In the genomic region with DNA sequence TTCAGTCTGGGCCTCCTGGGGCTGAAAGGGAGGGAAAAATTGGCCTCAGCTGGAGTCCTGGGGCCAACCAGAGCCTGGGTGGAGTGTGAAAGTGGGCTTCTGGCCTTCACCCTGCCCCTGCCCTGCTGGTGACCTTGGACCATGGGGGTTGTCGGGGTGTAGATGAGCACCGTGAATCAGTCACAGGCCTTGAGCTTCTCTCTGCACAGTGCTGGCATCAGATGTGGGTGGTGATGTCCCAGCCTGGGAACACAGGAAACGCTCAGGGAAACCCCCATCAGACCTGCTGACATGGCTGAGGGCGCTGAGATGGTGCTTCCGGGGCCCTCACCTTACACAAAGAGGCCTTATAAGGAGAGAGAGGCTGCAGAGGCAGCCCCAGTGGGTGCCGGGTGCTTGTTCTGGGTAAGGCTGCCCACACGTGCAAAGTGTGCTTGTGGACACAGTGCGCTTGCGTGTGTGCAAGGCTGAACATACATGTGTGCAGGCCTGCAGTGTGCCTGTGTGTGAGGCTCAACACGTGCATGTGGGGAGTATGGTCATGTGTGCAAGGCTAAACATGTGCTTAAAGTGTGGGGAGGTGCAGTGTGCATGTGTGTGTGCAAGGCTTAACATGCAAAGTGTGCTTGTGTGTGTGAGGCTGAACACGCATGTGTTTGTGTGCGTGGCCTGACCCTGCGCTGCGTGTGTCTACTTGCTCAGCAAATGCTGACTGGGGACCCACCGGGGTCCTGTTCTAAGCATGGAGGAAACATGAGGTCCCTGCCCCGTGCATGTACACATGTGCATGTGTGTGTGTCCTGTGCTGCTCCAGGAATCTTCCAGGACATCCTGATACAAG, we compare ENCODE assay signal across 9 cellular contexts. TPM values are rescaled to one million over a fixed set of nuclear protein-coding genes. Genes with fewer than 3 reads are reported as not detected.
DNase-seq lines count a peak whose midpoint lies in the region; ATAC-seq, FAIRE-seq and TF ChIP-seq lines count a peak whose summit lies in the region.
"Had no signal": no experiment of that assay in that cellular context is flagged by ENCODE, and none has a peak within 500 bp of the region (broad histone marks: within the 10 kb centered on the region; RNA-seq: fewer than 3 reads in every experiment).

No MANE protein-coding gene starts in this region.

- POLR2A ChIA-PET in HepG2 (lab: Yijun Ruan, JAX), result interaction anchor here (0.5 to 2.3 kb wide), 5 partner anchors 9 to 92 kb away, joined by 3 to 9 read pairs (median 4); a partner anchor contains a TSS

- FAIRE-seq in HepG2 (lab: Jason Lieb, UNC) (no peak), frontal cortex (lab: Jason Lieb, UNC) (no peak)

- H3K4me3 Mint-ChIP-seq in activated naive CD4-positive, alpha-beta T cell treated with anti-CD3 and anti-CD28 coated beads, Interleukin-2, amount 10 ng/mL, durations not matched to agents 7 days and 5 days, result peak overlapping the region; percentile 74

- peak in 1 of 2 experiments; percentile 46; a peak in 2 of 4 replicates for TF ChIP-seq EP300 in HepG2 (IDR thresholded peaks at IDR 0.05; ENCODE audit: low read depth in 2 of 2, low read length in 2 of 2)
- TF ChIP-seq EP300 in HepG2 (CRISPR knock-in tag; IDR thresholded peaks at IDR 0.05; ENCODE audit: borderline replicate concordance), result no peak

- TF ChIP-seq CTCF in OCI-LY3 (IDR thresholded peaks at IDR 0.05; ENCODE audit: low read depth, low read length) (no peak), HepG2 (CRISPR knock-in tag; IDR thresholded peaks at IDR 0.05) (no peak)

- no peaks in the 10 kb centered on the region for H3K9me3 Mint-ChIP-seq in activated naive CD4-positive, alpha-beta T cell treated with anti-CD3 and anti-CD28 coated beads, Interleukin-2, amount 10 ng/mL, durations not matched to agents 7 days and 5 days

- in situ Hi-C loops in HepG2 (cut with HindIII; ENCODE audit: extremely low pct_ligation_motif_present, low pct_unique_long_range_greater_than_20kb), result no loop called here

- no TSS peak for BruUV-seq in HepG2 (replicated peaks; lab: Mats Ljungman, UMichigan)

- intact Hi-C loops in HepG2 (cut with micrococcal nuclease; ENCODE audit: unreplicated experiment), result no loop called here

- DNase-seq in GF-D8 (lab: John Stamatoyannopoulos, UW) (peak; percentile 12), HepG2 (ENCODE audit: low spot score) (peak; percentile 72), frontal cortex (ENCODE audit: low spot score in 2 of 2) (no peak), NCI-H1930 (lab: John Stamatoyannopoulos, UW) (no peak)
- peak; percentile 95 for DNase-seq in activated naive CD4-positive, alpha-beta T cell treated with anti-CD3 and anti-CD28 coated beads, Interleukin-2, amount 10 ng/mL, durations not matched to agents 7 days and 5 days
- peak; percentile 89 for DNase-seq in stimulated activated CD8-positive, alpha-beta memory T cell treated with anti-CD3 and anti-CD28 coated beads, Interleukin-4, amount 100 ng/mL, for 48 hours

- H3K4me1 ChIP-seq in OCI-LY3 (ENCODE audit: low read length) (peaks cover 64% of the 10 kb centered on the region), HepG2 (ENCODE audit: insufficient read depth, low read length) (peaks cover 44% of the 10 kb centered on the region)

- TF ChIP-seq RAD21 in HepG2 (CRISPR knock-in tag; IDR thresholded peaks at IDR 0.05), result no peak

- H3K79me2 ChIP-seq in OCI-LY3 (ENCODE audit: low read length) (peaks cover 84% of the 10 kb centered on the region), HepG2 (ENCODE audit: insufficient read depth, low read length) (peaks cover 25% of the 10 kb centered on the region)

- H3K27ac ChIP-seq in OCI-LY3 (ENCODE audit: low read length) (peak overlapping the region; percentile 98), HepG2 (ENCODE audit: extremely low read length, insufficient read depth, low read length) (peak overlapping the region; percentile 91)

- CTCF ChIA-PET in activated naive CD4-positive, alpha-beta T cell treated with anti-CD3 and anti-CD28 coated beads, Interleukin-2, amount 10 ng/mL, durations not matched to agents 7 days and 5 days (lab: Charles Lee), result no interaction called here
- CTCF ChIA-PET in HepG2 (lab: Yijun Ruan, JAX; ENCODE audit: low intra/inter-chr PET ratio, low total read pairs), result no interaction called here

- peaks cover 31% of the 10 kb centered on the region for H3K36me3 Mint-ChIP-seq in activated naive CD4-positive, alpha-beta T cell treated with anti-CD3 and anti-CD28 coated beads, Interleukin-2, amount 10 ng/mL, durations not matched to agents 7 days and 5 days

- H3K4me2 ChIP-seq in OCI-LY3 (ENCODE audit: low read length), result peak overlapping the region; percentile 96
- peak overlapping the region; percentile 86 for H3K4me2 ChIP-seq in HepG2 (ENCODE audit: low read depth, low read length)

- no peaks in the 10 kb centered on the region for H3K27me3 ChIP-seq in OCI-LY3 (ENCODE audit: low read depth, low read length)
- no peaks in the 10 kb centered on the region for H3K27me3 ChIP-seq in HepG2 (ENCODE audit: control insufficient read depth in 1 of 2, insufficient read depth in 2 of 2, low read length in 2 of 2)

- H3K9me3 ChIP-seq in OCI-LY3 (ENCODE audit: insufficient read depth, low read length) (no peaks in the 10 kb centered on the region), HepG2 (ENCODE audit: low read length) (no peaks in the 10 kb centered on the region)

- H3K9ac ChIP-seq in OCI-LY3 (ENCODE audit: low read length) (peak overlapping the region; percentile 99), HepG2 (ENCODE audit: insufficient read depth, low read depth, low read length) (peak overlapping the region; percentile 63)

- ATAC-seq in GM21825 (IDR thresholded peaks at IDR 0.05; ENCODE audit: unreplicated experiment) (peak; percentile 74), HepG2 (peak; percentile 79)
- ATAC-seq: HCT116 had no signal

- H3K27ac Mint-ChIP-seq in activated naive CD4-positive, alpha-beta T cell treated with anti-CD3 and anti-CD28 coated beads, Interleukin-2, amount 10 ng/mL, durations not matched to agents 7 days and 5 days, result peak overlapping the region; percentile 91

- TF ChIP-seq POLR2A in HepG2 (IDR thresholded peaks at IDR 0.05; ENCODE audit: insufficient read depth in 1 of 2, low read depth in 2 of 2, low read length in 2 of 2), result peak in 1 of 2 experiments; percentile 21; a peak in 1 of 4 replicates

- no peaks in the 10 kb centered on the region for H3K27me3 Mint-ChIP-seq in activated naive CD4-positive, alpha-beta T cell treated with anti-CD3 and anti-CD28 coated beads, Interleukin-2, amount 10 ng/mL, durations not matched to agents 7 days and 5 days

- H4K20me1 ChIP-seq in OCI-LY3 (ENCODE audit: insufficient read depth, low read length), result peaks cover 3% of the 10 kb centered on the region; the same call in 1 of the 2 replicates
- peaks cover 9% of the 10 kb centered on the region; the same call in 1 of the 2 replicates for H4K20me1 ChIP-seq in HepG2 (ENCODE audit: insufficient read depth, low read length)

- H2AFZ ChIP-seq in OCI-LY3 (ENCODE audit: low read depth, low read length) (no peak overlapping the region), HepG2 (ENCODE audit: low read length) (no peak overlapping the region)

- H3K36me3 ChIP-seq in OCI-LY3 (replicated peaks; ENCODE audit: low read depth, low read length), result peaks cover 45% of the 10 kb centered on the region
- 0 out of 5 replicates have a peak, but pooled peaks cover 1 to 8% of the 10 kb centered on the region in 2 experiments for H3K36me3 ChIP-seq in HepG2 (replicated peaks in 1 of 2; ENCODE audit: control insufficient read depth in 1 of 2, insufficient read depth in 2 of 2, low read length in 2 of 2)

- peaks cover 63% of the 10 kb centered on the region for H3K4me1 Mint-ChIP-seq in activated naive CD4-positive, alpha-beta T cell treated with anti-CD3 and anti-CD28 coated beads, Interleukin-2, amount 10 ng/mL, durations not matched to agents 7 days and 5 days

- 24% methylated on average over 12 of the region's 16 CpGs for WGBS in HepG2 (ENCODE audit: low lambda C conversion rate)

- H3K4me3 ChIP-seq in OCI-LY3 (ENCODE audit: low read length) (peak overlapping the region; percentile 78), HepG2 (replicated peaks in 1 of 3; ENCODE audit: insufficient read depth in 1 of 3, low read depth in 2 of 3, low read length in 3 of 3) (peak overlapping the region in 1 of 3 experiments; percentile 51; a peak in 1 of 6 replicates)

RNA-seq across cellular contexts. Expression of a gene that starts 6.5 kb away (rescaled TPM):
- total RNA-seq in HepG2 (2016; rRNA removed; fragmentation: Illumina TruSeq; extraction: Trizol), result 89.1 and 92.2 TPM in 2 replicates
- 177 and 178 TPM in 2 replicates for total RNA-seq in HepG2 (2016; cell fraction: cytosol; rRNA removed; fragmentation: Illumina TruSeq; extraction: Trizol; ENCODE audit: low read depth)
- total RNA-seq in HepG2 (2016; cell fraction: insoluble cytoplasmic fraction; rRNA removed; fragmentation: Illumina TruSeq; extraction: Trizol), result 96.5 and 103 TPM in 2 replicates
- 193 and 196 TPM in 2 replicates for total RNA-seq in HepG2 (2016; cell fraction: membrane; rRNA removed; fragmentation: Illumina TruSeq; extraction: Trizol)
- total RNA-seq in HepG2 (2016; cell fraction: nucleus; rRNA removed; fragmentation: Illumina TruSeq; extraction: Trizol), result 40.7 and 55.8 TPM in 2 replicates
- 72.9 and 89.3 TPM in 2 replicates for polyA plus RNA-seq in HepG2 (2011; rRNA removed)
- polyA plus RNA-seq in HepG2 (2011; cell fraction: cytosol; rRNA removed), result 96.6 and 133 TPM in 2 replicates
- 99.1 and 115 TPM in 2 replicates for polyA plus RNA-seq in HepG2 (2011; cell fraction: nucleus; rRNA removed)
- polyA plus RNA-seq in HepG2 (2012), result 36.2 and 88.7 TPM in 2 replicates
- 263 and 307 TPM in 2 replicates for polyA plus RNA-seq in HepG2 (2016; cell fraction: cytosol; fragmentation: Illumina TruSeq; extraction: Trizol; ENCODE audit: low read depth)
- 123 and 124 TPM in 2 replicates for polyA plus RNA-seq in HepG2 (2016; cell fraction: insoluble cytoplasmic fraction; fragmentation: Illumina TruSeq; extraction: Trizol; ENCODE audit: low read depth)
- 224 and 233 TPM in 2 replicates for polyA plus RNA-seq in HepG2 (2016; cell fraction: membrane; fragmentation: Illumina TruSeq; extraction: Trizol; ENCODE audit: low read depth)
- polyA plus RNA-seq in HepG2 (2016; cell fraction: nucleus; fragmentation: Illumina TruSeq; extraction: Trizol; ENCODE audit: insufficient read depth, low read depth), result 78.2 and 84.5 TPM in 2 replicates
- 58.7 and 66.9 TPM in 2 replicates for polyA minus RNA-seq in HepG2 (2011; rRNA and poly(A)+ RNA removed; ENCODE audit: low replicate concordance)
- 37.9 and 45.0 TPM in 2 replicates for polyA minus RNA-seq in HepG2 (2011; cell fraction: cytosol; rRNA and poly(A)+ RNA removed)
- 27.1 and 29.6 TPM in 2 replicates for polyA minus RNA-seq in HepG2 (2011; cell fraction: nucleus; rRNA and poly(A)+ RNA removed)
- total RNA-seq in frontal cortex, result 15.1 TPM

RNA-seq across cellular contexts. Expression of a gene that starts 27.4 kb away (rescaled TPM):
- 95.1 and 100 TPM in 2 replicates for total RNA-seq in HepG2 (2016; rRNA removed; fragmentation: Illumina TruSeq; extraction: Trizol)
- 15.0 and 19.2 TPM in 2 replicates for total RNA-seq in HepG2 (2016; cell fraction: cytosol; rRNA removed; fragmentation: Illumina TruSeq; extraction: Trizol; ENCODE audit: low read depth)
- total RNA-seq in HepG2 (2016; cell fraction: insoluble cytoplasmic fraction; rRNA removed; fragmentation: Illumina TruSeq; extraction: Trizol), result 90.3 and 105 TPM in 2 replicates
- total RNA-seq in HepG2 (2016; cell fraction: membrane; rRNA removed; fragmentation: Illumina TruSeq; extraction: Trizol), result 52.2 and 52.9 TPM in 2 replicates
- total RNA-seq in HepG2 (2016; cell fraction: nucleus; rRNA removed; fragmentation: Illumina TruSeq; extraction: Trizol), result 30.1 and 33.8 TPM in 2 replicates
- polyA plus RNA-seq in HepG2 (2011; rRNA removed), result 12.8 and 13.0 TPM in 2 replicates
- polyA plus RNA-seq in HepG2 (2011; cell fraction: cytosol; rRNA removed), result 19.6 and 25.2 TPM in 2 replicates
- 14.1 and 20.3 TPM in 2 replicates for polyA plus RNA-seq in HepG2 (2011; cell fraction: nucleus; rRNA removed)
- 53.9 and 81.7 TPM in 2 replicates for polyA plus RNA-seq in HepG2 (2012)
- 38.3 and 39.1 TPM in 2 replicates for polyA plus RNA-seq in HepG2 (2016; cell fraction: cytosol; fragmentation: Illumina TruSeq; extraction: Trizol; ENCODE audit: low read depth)
- polyA plus RNA-seq in HepG2 (2016; cell fraction: insoluble cytoplasmic fraction; fragmentation: Illumina TruSeq; extraction: Trizol; ENCODE audit: low read depth), result 158 and 188 TPM in 2 replicates
- polyA plus RNA-seq in HepG2 (2016; cell fraction: membrane; fragmentation: Illumina TruSeq; extraction: Trizol; ENCODE audit: low read depth), result 81.7 and 84.4 TPM in 2 replicates
- 112 and 119 TPM in 2 replicates for polyA plus RNA-seq in HepG2 (2016; cell fraction: nucleus; fragmentation: Illumina TruSeq; extraction: Trizol; ENCODE audit: insufficient read depth, low read depth)
- polyA minus RNA-seq in HepG2 (2011; rRNA and poly(A)+ RNA removed; ENCODE audit: low replicate concordance), result 11.3 and 20.5 TPM in 2 replicates
- polyA minus RNA-seq in HepG2 (2011; cell fraction: cytosol; rRNA and poly(A)+ RNA removed), result 9.1 and 13.5 TPM in 2 replicates
- polyA minus RNA-seq in HepG2 (2011; cell fraction: nucleus; rRNA and poly(A)+ RNA removed), result 5.4 and 7.5 TPM in 2 replicates
- 15.1 TPM for total RNA-seq in frontal cortex

RNA-seq across cellular contexts. Expression of a gene that starts 27.7 kb away (rescaled TPM):
- total RNA-seq in HepG2 (2016; rRNA removed; fragmentation: Illumina TruSeq; extraction: Trizol), result 79.1 and 101 TPM in 2 replicates
- 107 and 126 TPM in 2 replicates for total RNA-seq in HepG2 (2016; cell fraction: cytosol; rRNA removed; fragmentation: Illumina TruSeq; extraction: Trizol; ENCODE audit: low read depth)
- total RNA-seq in HepG2 (2016; cell fraction: insoluble cytoplasmic fraction; rRNA removed; fragmentation: Illumina TruSeq; extraction: Trizol), result 82.3 and 106 TPM in 2 replicates
- total RNA-seq in HepG2 (2016; cell fraction: membrane; rRNA removed; fragmentation: Illumina TruSeq; extraction: Trizol), result 94.8 and 104 TPM in 2 replicates
- 32.8 and 34.3 TPM in 2 replicates for total RNA-seq in HepG2 (2016; cell fraction: nucleus; rRNA removed; fragmentation: Illumina TruSeq; extraction: Trizol)
- 29.8 and 35.1 TPM in 2 replicates for polyA plus RNA-seq in HepG2 (2011; rRNA removed)
- polyA plus RNA-seq in HepG2 (2011; cell fraction: cytosol; rRNA removed), result 28.0 and 29.4 TPM in 2 replicates
- 22.8 and 23.2 TPM in 2 replicates for polyA plus RNA-seq in HepG2 (2011; cell fraction: nucleus; rRNA removed)
- 43.3 and 47.1 TPM in 2 replicates for polyA plus RNA-seq in HepG2 (2012)
- polyA plus RNA-seq in HepG2 (2016; cell fraction: cytosol; fragmentation: Illumina TruSeq; extraction: Trizol; ENCODE audit: low read depth), result 95.5 and 116 TPM in 2 replicates
- polyA plus RNA-seq in HepG2 (2016; cell fraction: insoluble cytoplasmic fraction; fragmentation: Illumina TruSeq; extraction: Trizol; ENCODE audit: low read depth), result 107 and 115 TPM in 2 replicates
- polyA plus RNA-seq in HepG2 (2016; cell fraction: membrane; fragmentation: Illumina TruSeq; extraction: Trizol; ENCODE audit: low read depth), result 80.6 and 97.1 TPM in 2 replicates
- polyA plus RNA-seq in HepG2 (2016; cell fraction: nucleus; fragmentation: Illumina TruSeq; extraction: Trizol; ENCODE audit: insufficient read depth, low read depth), result 49.7 and 51.5 TPM in 2 replicates
- 27.6 and 30.9 TPM in 2 replicates for polyA minus RNA-seq in HepG2 (2011; rRNA and poly(A)+ RNA removed; ENCODE audit: low replicate concordance)
- 16.5 and 20.6 TPM in 2 replicates for polyA minus RNA-seq in HepG2 (2011; cell fraction: cytosol; rRNA and poly(A)+ RNA removed)
- 17.6 and 25.0 TPM in 2 replicates for polyA minus RNA-seq in HepG2 (2011; cell fraction: nucleus; rRNA and poly(A)+ RNA removed)
- 68.5 TPM for total RNA-seq in frontal cortex

RNA-seq across cellular contexts. Expression of a gene that starts 55.3 kb away (rescaled TPM):
- 88.5 and 89.7 TPM in 2 replicates for total RNA-seq in HepG2 (2016; rRNA removed; fragmentation: Illumina TruSeq; extraction: Trizol)
- total RNA-seq in HepG2 (2016; cell fraction: cytosol; rRNA removed; fragmentation: Illumina TruSeq; extraction: Trizol; ENCODE audit: low read depth), result 352 and 381 TPM in 2 replicates
- total RNA-seq in HepG2 (2016; cell fraction: insoluble cytoplasmic fraction; rRNA removed; fragmentation: Illumina TruSeq; extraction: Trizol), result 88.4 and 99.3 TPM in 2 replicates
- 379 and 382 TPM in 2 replicates for total RNA-seq in HepG2 (2016; cell fraction: membrane; rRNA removed; fragmentation: Illumina TruSeq; extraction: Trizol)
- 36.5 and 43.0 TPM in 2 replicates for total RNA-seq in HepG2 (2016; cell fraction: nucleus; rRNA removed; fragmentation: Illumina TruSeq; extraction: Trizol)
- 44.3 and 46.8 TPM in 2 replicates for polyA plus RNA-seq in HepG2 (2011; rRNA removed)
- 69.4 and 70.9 TPM in 2 replicates for polyA plus RNA-seq in HepG2 (2011; cell fraction: cytosol; rRNA removed)
- polyA plus RNA-seq in HepG2 (2011; cell fraction: nucleus; rRNA removed), result 27.0 and 30.7 TPM in 2 replicates
- 77.3 and 81.6 TPM in 2 replicates for polyA plus RNA-seq in HepG2 (2012)
- 628 and 647 TPM in 2 replicates for polyA plus RNA-seq in HepG2 (2016; cell fraction: cytosol; fragmentation: Illumina TruSeq; extraction: Trizol; ENCODE audit: low read depth)
- 133 and 136 TPM in 2 replicates for polyA plus RNA-seq in HepG2 (2016; cell fraction: insoluble cytoplasmic fraction; fragmentation: Illumina TruSeq; extraction: Trizol; ENCODE audit: low read depth)
- 501 and 566 TPM in 2 replicates for polyA plus RNA-seq in HepG2 (2016; cell fraction: membrane; fragmentation: Illumina TruSeq; extraction: Trizol; ENCODE audit: low read depth)
- polyA plus RNA-seq in HepG2 (2016; cell fraction: nucleus; fragmentation: Illumina TruSeq; extraction: Trizol; ENCODE audit: insufficient read depth, low read depth), result 71.6 and 84.3 TPM in 2 replicates
- 89.0 and 132 TPM in 2 replicates for polyA minus RNA-seq in HepG2 (2011; rRNA and poly(A)+ RNA removed; ENCODE audit: low replicate concordance)
- 36.2 and 38.2 TPM in 2 replicates for polyA minus RNA-seq in HepG2 (2011; cell fraction: cytosol; rRNA and poly(A)+ RNA removed)
- polyA minus RNA-seq in HepG2 (2011; cell fraction: nucleus; rRNA and poly(A)+ RNA removed), result 21.1 and 31.1 TPM in 2 replicates
- total RNA-seq in frontal cortex, result 101 TPM

RNA-seq across cellular contexts. Expression of a gene that starts 57.6 kb away (rescaled TPM):
- total RNA-seq in HepG2 (2016; rRNA removed; fragmentation: Illumina TruSeq; extraction: Trizol), result 4.7 and 8.4 TPM in 2 replicates
- 1.1 TPM in 2 replicates for total RNA-seq in HepG2 (2016; cell fraction: cytosol; rRNA removed; fragmentation: Illumina TruSeq; extraction: Trizol; ENCODE audit: low read depth)
- 6.6 and 6.9 TPM in 2 replicates for total RNA-seq in HepG2 (2016; cell fraction: insoluble cytoplasmic fraction; rRNA removed; fragmentation: Illumina TruSeq; extraction: Trizol)
- 2.7 and 3.1 TPM in 2 replicates for total RNA-seq in HepG2 (2016; cell fraction: membrane; rRNA removed; fragmentation: Illumina TruSeq; extraction: Trizol)
- total RNA-seq in HepG2 (2016; cell fraction: nucleus; rRNA removed; fragmentation: Illumina TruSeq; extraction: Trizol), result 5.3 and 7.0 TPM in 2 replicates
- 3.0 and 3.4 TPM in 2 replicates for polyA plus RNA-seq in HepG2 (2011; rRNA removed)
- 2.6 and 3.5 TPM in 2 replicates for polyA plus RNA-seq in HepG2 (2011; cell fraction: cytosol; rRNA removed)
- 8.7 and 9.3 TPM in 2 replicates for polyA plus RNA-seq in HepG2 (2011; cell fraction: nucleus; rRNA removed)
- polyA plus RNA-seq in HepG2 (2012), result 2.8 and 4.0 TPM in 2 replicates
- 0.45 and 0.50 TPM in 2 replicates for polyA plus RNA-seq in HepG2 (2016; cell fraction: cytosol; fragmentation: Illumina TruSeq; extraction: Trizol; ENCODE audit: low read depth)
- 3.6 and 4.2 TPM in 2 replicates for polyA plus RNA-seq in HepG2 (2016; cell fraction: insoluble cytoplasmic fraction; fragmentation: Illumina TruSeq; extraction: Trizol; ENCODE audit: low read depth)
- polyA plus RNA-seq in HepG2 (2016; cell fraction: membrane; fragmentation: Illumina TruSeq; extraction: Trizol; ENCODE audit: low read depth), result 1.1 TPM in 2 replicates
- polyA plus RNA-seq in HepG2 (2016; cell fraction: nucleus; fragmentation: Illumina TruSeq; extraction: Trizol; ENCODE audit: insufficient read depth, low read depth), result 7.2 and 7.4 TPM in 2 replicates
- polyA minus RNA-seq in HepG2 (2011; rRNA and poly(A)+ RNA removed; ENCODE audit: low replicate concordance), result 4.9 and 6.4 TPM in 2 replicates
- polyA minus RNA-seq in HepG2 (2011; cell fraction: cytosol; rRNA and poly(A)+ RNA removed), result 2.3 and 3.4 TPM in 2 replicates
- polyA minus RNA-seq in HepG2 (2011; cell fraction: nucleus; rRNA and poly(A)+ RNA removed), result 3.3 and 5.2 TPM in 2 replicates
- 5.7 TPM for total RNA-seq in frontal cortex

Comparison
In these comparisons a context has a peak if more than half of its experiments do, and no peak if none do; other contexts are left out.
1. DNase-seq: peak in GF-D8 (single experiment), activated naive CD4-positive, alpha-beta T cell treated with anti-CD3 and anti-CD28 coated beads, Interleukin-2, amount 10 ng/mL, durations not matched to agents 7 days and 5 days (single experiment), HepG2 (single experiment) and stimulated activated CD8-positive, alpha-beta memory T cell treated with anti-CD3 and anti-CD28 coated beads, Interleukin-4, amount 100 ng/mL, for 48 hours (single experiment); none in frontal cortex (0 of 2) and NCI-H1930 (0 of 2).